In the genomic region with DNA sequence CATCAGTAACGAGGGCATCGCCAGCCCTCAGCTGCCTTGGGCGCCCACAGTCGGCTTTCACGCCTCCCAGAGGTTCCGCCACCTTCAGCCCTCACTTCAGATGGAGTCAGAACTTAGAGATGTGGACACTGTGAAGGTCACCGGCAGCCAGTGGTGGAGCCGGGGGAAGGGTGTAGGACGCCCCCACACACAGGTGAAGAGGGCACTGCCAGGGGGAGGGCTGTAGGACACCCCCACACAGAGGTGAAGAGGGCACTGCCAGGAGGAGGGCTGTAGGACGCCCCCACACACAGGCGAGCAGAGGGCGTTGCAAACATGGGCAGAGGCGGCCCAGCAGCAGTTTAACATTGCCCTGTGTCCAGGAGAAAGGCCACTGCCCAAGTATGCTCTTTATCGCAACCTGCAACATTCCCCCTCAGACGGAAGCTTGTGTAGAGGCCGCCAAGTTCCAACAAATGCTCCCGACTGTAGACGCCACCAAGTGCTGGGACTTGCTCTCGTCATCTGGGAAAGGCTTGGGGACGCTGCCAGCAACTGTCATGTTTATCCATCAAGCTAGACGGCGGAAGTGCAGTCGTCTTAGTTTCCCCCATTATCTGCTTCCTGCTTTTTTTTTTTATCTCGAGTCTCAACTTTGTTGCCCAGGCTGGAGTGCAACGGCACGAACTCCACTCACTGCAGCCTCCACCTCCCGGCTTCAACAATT, we compare ENCODE assay signal across 13 cellular contexts. TPM values are rescaled to one million over a fixed set of nuclear protein-coding genes. Genes with fewer than 3 reads are reported as not detected.
DNase-seq lines count a peak whose midpoint lies in the region; ATAC-seq and TF ChIP-seq lines count a peak whose summit lies in the region.
"Had no signal": no experiment of that assay in that cellular context is flagged by ENCODE, and none has a peak within 500 bp of the region (broad histone marks: within the 10 kb centered on the region; RNA-seq: fewer than 3 reads in every experiment).

No MANE protein-coding gene starts in this region.

- no peak overlapping the region for H3K56ac ChIP-seq in H9 (ENCODE audit: insufficient read length, low read depth, low read length)

- H3K4me2 ChIP-seq in H9 (ENCODE audit: insufficient read depth, insufficient read length, low read length) (no peak overlapping the region), skeletal muscle satellite cell (ENCODE audit: low read length) (peak overlapping the region; percentile 17)

- TF ChIP-seq CTCF in H9 (conservative IDR thresholded peaks at IDR 0.05) = no peak
- no peak for TF ChIP-seq CTCF in left ventricle myocardium inferior (IDR thresholded peaks at IDR 0.05; ENCODE audit: borderline replicate concordance)

- no peak overlapping the region for H4K5ac ChIP-seq in H9 (ENCODE audit: insufficient read length, low read depth, low read length)

- H3K27ac ChIP-seq in H9 (ENCODE audit: insufficient read length, low read depth, low read length) (no peak overlapping the region), left ventricle myocardium inferior (replicated peaks) (peak overlapping the region; percentile 82)

- H3K23ac ChIP-seq in H9 (ENCODE audit: insufficient read length, low read depth, low read length) = no peak overlapping the region

- no peaks in the 10 kb centered on the region for H3K4me1 ChIP-seq in H9 (ENCODE audit: insufficient read depth, low read length)
- peaks cover 49% of the 10 kb centered on the region for H3K4me1 ChIP-seq in left ventricle myocardium inferior
- H3K4me1 ChIP-seq in skeletal muscle satellite cell (ENCODE audit: control insufficient read depth, insufficient read depth, low read length) = peaks cover 33% of the 10 kb centered on the region

- no peak overlapping the region for H2BK20ac ChIP-seq in H9 (ENCODE audit: low read depth, low read length, poor library complexity, severe bottlenecking)

- DNase-seq in H9 (no peak), UCSD-AML1 (lab: John Stamatoyannopoulos, UW; ENCODE audit: unreplicated experiment) (peak; percentile 66), left ventricle myocardium inferior (peak; percentile 73), NCI-H146 (lab: John Stamatoyannopoulos, UW) (no peak)
- DNase-seq: activated CD4-positive, alpha-beta T cell treated with anti-CD3 and anti-CD28 coated beads, Interleukin-2, amount 50 U/mL, for 4 hours; GDM1; NCI-H446 treated with DMSO at 0.1 percent for 48 hours; stimulated activated CD4-positive, alpha-beta T cell treated with anti-CD3 and anti-CD28 coated beads, Interleukin-12 subunit alpha, Interleukin-12 subunit beta, amount 100 ng/mL, for 4 hours had no signal

- H3K36me3 ChIP-seq in left ventricle myocardium inferior (peaks cover 5% of the 10 kb centered on the region), skeletal muscle satellite cell (ENCODE audit: insufficient read depth, low read length) (peaks cover 22% of the 10 kb centered on the region)

- no peak overlapping the region for H3K4ac ChIP-seq in H9 (ENCODE audit: low read depth, low read length)

- no peaks in the 10 kb centered on the region for H4K20me1 ChIP-seq in H9 (ENCODE audit: control insufficient read depth, insufficient read depth, insufficient read length)

- H3K79me1 ChIP-seq in H9 (ENCODE audit: insufficient read depth, low read depth, low read length, poor library complexity, severe bottlenecking) = no peaks in the 10 kb centered on the region

- H3K4me1 Mint-ChIP-seq in H9 = peaks cover 3 to 13% of the 10 kb centered on the region in 2 experiments

- H3K27me3 ChIP-seq in H9 (ENCODE audit: insufficient read depth, low read length) (no peaks in the 10 kb centered on the region), left ventricle myocardium inferior (ENCODE audit: low read depth) (no peaks in the 10 kb centered on the region), skeletal muscle satellite cell (ENCODE audit: control insufficient read depth, insufficient read depth, low read length) (no peaks in the 10 kb centered on the region)

- no peak overlapping the region for H3K18ac ChIP-seq in H9 (ENCODE audit: insufficient read length, low read depth, low read length)

- H3K23me2 ChIP-seq in H9 (ENCODE audit: insufficient read length, low read depth, low read length, poor library complexity, severe bottlenecking) = no peaks in the 10 kb centered on the region

- ATAC-seq in HG02973 (IDR thresholded peaks at IDR 0.05; ENCODE audit: unreplicated experiment) (no peak), HG03442 (IDR thresholded peaks at IDR 0.05; ENCODE audit: unreplicated experiment) (no peak), GM18909 (IDR thresholded peaks at IDR 0.05; ENCODE audit: poor library complexity, unreplicated experiment) (no peak)

- H4K91ac ChIP-seq in H9 (ENCODE audit: insufficient read length, low read depth, low read length) = no peak overlapping the region

- no peaks in the 10 kb centered on the region for H3K79me2 ChIP-seq in H9 (ENCODE audit: insufficient read depth, low read length)

- no peak overlapping the region for H4K8ac ChIP-seq in H9 (replicated peaks; ENCODE audit: insufficient read length, low read depth, low read length)

- no peak overlapping the region for H2AK5ac ChIP-seq in H9 (ENCODE audit: insufficient read length, low read length)

- H2BK15ac ChIP-seq in H9 (ENCODE audit: low read depth, low read length) = no peak overlapping the region

- no peak overlapping the region for H2BK5ac ChIP-seq in H9 (ENCODE audit: insufficient read length, low read length)

- no peaks in the 10 kb centered on the region; a peak in 1 of 5 replicates for H3K9me3 Mint-ChIP-seq in H9
- H3K9me3 Mint-ChIP-seq: central memory CD8-positive, alpha-beta T cell had no signal

- H2BK12ac ChIP-seq in H9 (ENCODE audit: insufficient read length, low read depth, low read length) = no peak overlapping the region

- WGBS in H9 (ENCODE audit: extremely low coverage, insufficient read length, low lambda C conversion rate) = no CpG with 5 or more reads among the region's 27 CpGs

- H3K14ac ChIP-seq in H9 (ENCODE audit: insufficient read depth, low read length) = no peak overlapping the region

- no peaks in the 10 kb centered on the region for H3K9me3 ChIP-seq in H9 (ENCODE audit: control insufficient read depth, low read depth, low read length)
- H3K9me3 ChIP-seq in left ventricle myocardium inferior (replicated peaks) = no peaks in the 10 kb centered on the region
- no peaks in the 10 kb centered on the region for H3K9me3 ChIP-seq in skeletal muscle satellite cell (replicated peaks; ENCODE audit: low read length)

- H3K4me3 ChIP-seq in left ventricle myocardium inferior = no peak overlapping the region
- peak overlapping the region; percentile 12 for H3K4me3 ChIP-seq in skeletal muscle satellite cell (ENCODE audit: low read length)

- no peak overlapping the region for H3K4me3 Mint-ChIP-seq in H9
- H3K4me3 Mint-ChIP-seq: central memory CD8-positive, alpha-beta T cell had no signal

- no peaks in the 10 kb centered on the region; the same call in 1 of the 2 replicates for H3K27me3 Mint-ChIP-seq in H9 (ENCODE audit: low read depth)
- H3K27me3 Mint-ChIP-seq: central memory CD8-positive, alpha-beta T cell had no signal

- H2BK120ac ChIP-seq in H9 (ENCODE audit: low read depth, low read length, poor library complexity, severe bottlenecking) = no peak overlapping the region

- H3K36me3 Mint-ChIP-seq in H9 (ENCODE audit: insufficient read depth in 1 of 3, low read depth in 3 of 3) = peaks cover 0 to 16% (median 5%) of the 10 kb centered on the region in 3 experiments; a peak in 4 of 7 replicates

- no peak overlapping the region for H3K9ac ChIP-seq in H9 (ENCODE audit: extremely low read depth, insufficient read length, low read length)
- no peak overlapping the region for H3K9ac ChIP-seq in skeletal muscle satellite cell (ENCODE audit: low read depth, low read length)

- no peak overlapping the region for H2AFZ ChIP-seq in H9 (ENCODE audit: low read length)

- peak overlapping the region in 2 of 3 experiments; percentile 53 to 74; a peak in 3 of 7 replicates for H3K27ac Mint-ChIP-seq in H9

- intact Hi-C loops in left ventricle myocardium inferior (cut with micrococcal nuclease) = no loop called here

- no peak overlapping the region for H3T11ph ChIP-seq in H9 (ENCODE audit: low read length)

RNA-seq across cellular contexts. Expression of gene ANKLE2, which starts 4.9 kb away (rescaled TPM):
- total RNA-seq in H9 (2021) (73.9 and 80.3 TPM in 2 replicates), left ventricle myocardium inferior (21.2 TPM)
- total RNA-seq in skeletal muscle satellite cell (2012; rRNA removed) = 59.3 and 61.8 TPM in 2 replicates

RNA-seq across cellular contexts. Expression of gene PGAM5, which starts 55.9 kb away (rescaled TPM):
- total RNA-seq in H9 (2021) = 112 and 118 TPM in 2 replicates
- 27.3 TPM for total RNA-seq in left ventricle myocardium inferior
- 48.9 and 64.4 TPM in 2 replicates for total RNA-seq in skeletal muscle satellite cell (2012; rRNA removed)

Comparison
In these comparisons a context has a peak if more than half of its experiments do, and no peak if none do; other contexts are left out.
1. DNase-seq: peak in UCSD-AML1 (single experiment) and left ventricle myocardium inferior (single experiment); none in H9 (single experiment) and NCI-H146 (single experiment).